Comparison of ENCODE assay signal across 2 cellular contexts in genomic region chr17:74200112-74200511, GRCh38.
TF ChIP-seq lines count a peak whose summit lies in the region.

No MANE protein-coding gene starts in this region.

TF ChIP-seq in HepG2, 621 proteins besides CTCF, POLR2A, EP300 and RAD21:
- TF ChIP-seq ZNF441 (CRISPR knock-in tag; IDR thresholded peaks at IDR 0.05; ENCODE audit: borderline replicate concordance): no peak
- TF ChIP-seq IKZF4 (CRISPR knock-in tag; IDR thresholded peaks at IDR 0.05; ENCODE audit: borderline replicate concordance, low read depth, not compliant biosample characterization): no peak
- 0 out of 2 replicates have a peak, but pooled peaks have one; percentile 27 for TF ChIP-seq SPEN (CRISPR knock-in tag; IDR thresholded peaks at IDR 0.05; ENCODE audit: low read depth)
- TF ChIP-seq POGZ (CRISPR knock-in tag; IDR thresholded peaks at IDR 0.05): 0 out of 2 replicates have a peak, but pooled peaks have one; percentile 10
- TF ChIP-seq PHF5A (CRISPR knock-in tag; IDR thresholded peaks at IDR 0.05; ENCODE audit: low read depth, unreplicated experiment): no peak
- TF ChIP-seq GLI4 (CRISPR knock-in tag; IDR thresholded peaks at IDR 0.05; ENCODE audit: borderline replicate concordance): no peak
- no peak for TF ChIP-seq BATF2 (CRISPR knock-in tag; IDR thresholded peaks at IDR 0.05)
- TF ChIP-seq ZBTB40 (IDR thresholded peaks at IDR 0.05): no peak
- TF ChIP-seq ZBTB40 (CRISPR knock-in tag; IDR thresholded peaks at IDR 0.05): no peak
- no peak for TF ChIP-seq DPF2 (CRISPR knock-in tag; IDR thresholded peaks at IDR 0.05; ENCODE audit: borderline replicate concordance, low read depth)
- TF ChIP-seq SSRP1 (CRISPR knock-in tag; IDR thresholded peaks at IDR 0.05): no peak
TF ChIP-seq in HepG2: peak in this region for 2.

TF ChIP-seq in WTC11, 78 proteins besides CTCF, POLR2A, EP300 and RAD21:
- TF ChIP-seq E2F4 (CRISPR knock-in tag; IDR thresholded peaks at IDR 0.05; ENCODE audit: borderline replicate concordance, low read depth) (no peak), AFF4 (CRISPR knock-in tag; IDR thresholded peaks at IDR 0.05; ENCODE audit: borderline replicate concordance) (no peak), TCF7 (CRISPR knock-in tag; IDR thresholded peaks at IDR 0.05; ENCODE audit: low read depth) (no peak), ZBTB21 (CRISPR knock-in tag; IDR thresholded peaks at IDR 0.05; ENCODE audit: borderline replicate concordance) (no peak), ZNF138 (CRISPR knock-in tag; conservative IDR thresholded peaks at IDR 0.05) (no peak), NR3C1 (CRISPR knock-in tag; conservative IDR thresholded peaks at IDR 0.05; ENCODE audit: low read depth) (no peak), SMAD4 (CRISPR knock-in tag; IDR thresholded peaks at IDR 0.05) (no peak), NR1H2 (CRISPR knock-in tag; IDR thresholded peaks at IDR 0.05) (no peak), IRF2 (CRISPR knock-in tag; IDR thresholded peaks at IDR 0.05; ENCODE audit: borderline replicate concordance, low read depth) (no peak), HMGA2 (CRISPR knock-in tag; IDR thresholded peaks at IDR 0.05) (no peak)
